Comparison of ENCODE assay signal across 8 cellular contexts in genomic region chr12:48813464-48814312, GRCh38. TPM values are rescaled to one million over a fixed set of nuclear protein-coding genes. Genes with fewer than 3 reads are reported as not detected.
DNase-seq lines count a peak whose midpoint lies in the region; TF ChIP-seq lines count a peak whose summit lies in the region.

No MANE protein-coding gene starts in this region.

- peak overlapping the region; percentile 72; the same call in 1 of the 2 replicates for H3K4me3 ChIP-seq in PC-9
- H3K4me3 ChIP-seq in esophagus muscularis mucosa, result peak overlapping the region; percentile 62 to 88 (median 84)
- peak overlapping the region; percentile 75 for H3K4me3 ChIP-seq in ovary

- H3K27ac ChIP-seq in PC-9 (no peak overlapping the region), esophagus muscularis mucosa (replicated peaks in 1 of 4) (peak overlapping the region; percentile 79 to 96 (median 92)), ovary (peak overlapping the region; percentile 90 to 95)

- peak overlapping the region; percentile 87 for H3K4me3 Mint-ChIP-seq in Calu3 (ENCODE audit: low read depth, unreplicated experiment)

- H3K9me2 ChIP-seq in PC-9 (ENCODE audit: insufficient read depth), result no peaks in the 10 kb centered on the region

- CTCF ChIA-PET in Calu3 (lab: Charles Lee), result interaction anchor here (0.6 to 1.4 kb wide), 3 partner anchors 13 to 318 kb away, joined by 3 to 4 read pairs (median 4); no protein-coding TSS in a partner anchor
- CTCF ChIA-PET in PC-9 (lab: Charles Lee), result no interaction called here

- H3K4me1 Mint-ChIP-seq in Calu3 (ENCODE audit: low read depth, unreplicated experiment), result peaks cover 20% of the 10 kb centered on the region

- no peak for TF ChIP-seq CTCF in Calu3 (IDR thresholded peaks at IDR 0.05; ENCODE audit: unreplicated experiment)
- no peak for TF ChIP-seq CTCF in PC-9 (conservative IDR thresholded peaks at IDR 0.05)
- no peak for TF ChIP-seq CTCF in esophagus muscularis mucosa (IDR thresholded peaks at IDR 0.05)
- no peak for TF ChIP-seq CTCF in ovary (IDR thresholded peaks at IDR 0.05)

- H2AFZ ChIP-seq in PC-9, result no peak overlapping the region; the same call in 1 of the 2 replicates

- H3K27ac Mint-ChIP-seq in Calu3 (ENCODE audit: unreplicated experiment), result peak overlapping the region; percentile 18

- H3K4me1 ChIP-seq in PC-9 (replicated peaks; ENCODE audit: insufficient read depth) (peaks cover 19% of the 10 kb centered on the region), esophagus muscularis mucosa (peaks cover 31 to 71% (median 56%) of the 10 kb centered on the region in 4 donors), ovary (ENCODE audit: insufficient read depth) (peaks cover 29% of the 10 kb centered on the region)

- no peaks in the 10 kb centered on the region for H3K79me2 ChIP-seq in PC-9 (ENCODE audit: low read depth)

- peaks cover 43% of the 10 kb centered on the region for H3K36me3 Mint-ChIP-seq in Calu3 (ENCODE audit: insufficient read depth, unreplicated experiment)

- H3K27me3 ChIP-seq in PC-9 (ENCODE audit: insufficient read depth, low read depth) (no peaks in the 10 kb centered on the region), esophagus muscularis mucosa (no peaks in the 10 kb centered on the region), ovary (no peaks in the 10 kb centered on the region)

- DNase-seq in Calu3, result no peak
- no peak for DNase-seq in PC-9
- no peak for DNase-seq in esophagus muscularis mucosa (ENCODE audit: extremely low spot score)
- DNase-seq in ovary, result peak; percentile 67 to 70 (median 69)
- DNase-seq in H4 (ENCODE audit: low spot score), result no peak
- no peak for DNase-seq in middle frontal gyrus (ENCODE audit: extremely low spot score, low spot score)
- no peak for DNase-seq in COLO668 (lab: John Stamatoyannopoulos, UW; ENCODE audit: unreplicated experiment)
- DNase-seq in NCI-H524 treated with DMSO at 0.1 percent for 48 hours (lab: John Stamatoyannopoulos, UW), result no peak

- no peaks in the 10 kb centered on the region for H4K20me1 ChIP-seq in PC-9 (ENCODE audit: insufficient read depth)

- POLR2A ChIA-PET in PC-9 (lab: Charles Lee; ENCODE audit: unreplicated experiment), result no interaction called here

- no peaks in the 10 kb centered on the region for H3K9me3 ChIP-seq in PC-9 (ENCODE audit: insufficient read depth, low read depth)
- no peaks in the 10 kb centered on the region for H3K9me3 ChIP-seq in esophagus muscularis mucosa
- H3K9me3 ChIP-seq in ovary, result no peaks in the 10 kb centered on the region

- no peaks in the 10 kb centered on the region for H3K9me3 Mint-ChIP-seq in Calu3 (ENCODE audit: low read depth, unreplicated experiment)

- H3K4me2 ChIP-seq in PC-9, result peak overlapping the region; percentile 90

- intact Hi-C loops in Calu3 (cut with micrococcal nuclease; ENCODE audit: unreplicated experiment), result no loop called here
- intact Hi-C loops in PC-9 (cut with micrococcal nuclease; ENCODE audit: unreplicated experiment), result no loop called here
- intact Hi-C loops in esophagus muscularis mucosa (cut with DNase I), result no loop called here
- intact Hi-C loops in ovary (cut with DNase I), result no loop called here

- TF ChIP-seq POLR2A in esophagus muscularis mucosa (IDR thresholded peaks at IDR 0.05; ENCODE audit: low read depth) (no peak), ovary (IDR thresholded peaks at IDR 0.05) (no peak)

- 17% methylated on average over 21 of the region's 21 CpGs for WGBS in esophagus muscularis mucosa
- WGBS in ovary, 3 donors, result 4 to 5% (median 4%) methylated on average over 21 of the region's 21 CpGs

- H3F3A ChIP-seq in PC-9 (ENCODE audit: insufficient read depth, low read depth), result peaks cover 9% of the 10 kb centered on the region; the same call in 1 of the 2 replicates

- H3K36me3 ChIP-seq in PC-9 (ENCODE audit: low read depth) (no peaks in the 10 kb centered on the region), esophagus muscularis mucosa (no peaks in the 10 kb centered on the region), ovary (no peaks in the 10 kb centered on the region)

- peaks cover 13% of the 10 kb centered on the region for H3K27me3 Mint-ChIP-seq in Calu3 (ENCODE audit: unreplicated experiment)

- TF ChIP-seq EP300 in esophagus muscularis mucosa (IDR thresholded peaks at IDR 0.05), result no peak
- TF ChIP-seq EP300 in ovary (IDR thresholded peaks at IDR 0.05), result no peak

- BruUV-seq in Calu3 (replicated peaks; lab: Mats Ljungman, UMichigan) (no TSS peak), PC-9 (replicated peaks; lab: Mats Ljungman, UMichigan) (no TSS peak)

RNA-seq across cellular contexts. Expression of gene CACNB3, which starts 4.6 kb away (rescaled TPM):
- total RNA-seq in Calu3 (2022) (17.9 and 21.1 TPM in 2 replicates), PC-9 (2021) (35.4 TPM in 2 replicates), esophagus muscularis mucosa (10 to 100 TPM; 11.6 to 41.0 (median 28.4) TPM), ovary (100 to 1,000 TPM in 3 of 7 donors, 10 to 100 TPM in 4; 24.1 to 162 (median 92.3) TPM)
- polyA plus RNA-seq in ovary, result 10 to 100 TPM; 29.5 to 50.5 TPM
- total RNA-seq in H4 (2014; rRNA removed; shearing (Covaris generic)), result 15.1 and 17.7 TPM in 2 replicates

RNA-seq across cellular contexts. Expression of gene ADCY6, which starts 24.8 kb away (rescaled TPM):
- total RNA-seq in Calu3 (2022) (39.0 and 42.9 TPM in 2 replicates), PC-9 (2021) (48.3 and 61.9 TPM in 2 replicates), esophagus muscularis mucosa (10 to 100 TPM; 17.9 to 35.5 (median 24.0) TPM), ovary (10 to 100 TPM; 14.8 to 83.3 (median 51.9) TPM)
- polyA plus RNA-seq in ovary, result 10 to 100 TPM; 25.4 to 28.1 TPM
- 7.8 and 8.5 TPM in 2 replicates for total RNA-seq in H4 (2014; rRNA removed; shearing (Covaris generic))

RNA-seq across cellular contexts. Expression of gene DDX23, which starts 38.3 kb away (rescaled TPM):
- total RNA-seq in Calu3 (2022), result 80.8 and 89.6 TPM in 2 replicates
- total RNA-seq in PC-9 (2021), result 91.4 and 108 TPM in 2 replicates
- 10 to 100 TPM; 51.1 to 88.3 (median 74.1) TPM for total RNA-seq in esophagus muscularis mucosa
- 10 to 100 TPM; 48.0 to 82.2 (median 70.5) TPM for total RNA-seq in ovary
- 100 to 1,000 TPM in 1 of 2 donors, 10 to 100 TPM in 1; 60.0 to 108 TPM for polyA plus RNA-seq in ovary
- 65.5 and 75.0 TPM in 2 replicates for total RNA-seq in H4 (2014; rRNA removed; shearing (Covaris generic))

RNA-seq across cellular contexts. Expression of gene RND1, which starts 52.0 kb away (rescaled TPM):
- total RNA-seq in Calu3 (2022) (7.4 and 14.2 TPM in 2 replicates), PC-9 (2021) (2.7 and 4.0 TPM in 2 replicates), esophagus muscularis mucosa (1 to 10 TPM in 1 of 4 donors, under 1 TPM in 2, not detected in 1; 0.29 to 6.5 (median 0.32) TPM), ovary (1 to 10 TPM in 1 of 7 donors, under 1 TPM in 6; 0.23 to 3.8 (median 0.38) TPM)
- 1 to 10 TPM; 1.2 to 2.1 TPM for polyA plus RNA-seq in ovary
- 0.06 and 0.14 TPM in 2 replicates for total RNA-seq in H4 (2014; rRNA removed; shearing (Covaris generic))

Comparison
In these comparisons a context has a peak if more than half of its experiments do, and no peak if none do; other contexts are left out.
1. DNase-seq: peak in ovary (5 of 5); none in Calu3 (single experiment), PC-9 (0 of 2), esophagus muscularis mucosa (single experiment), H4 (single experiment), middle frontal gyrus (single experiment), COLO668 (single experiment) and NCI-H524 treated with DMSO at 0.1 percent for 48 hours (single experiment).
2. Peak in every context shown above with its lines, with median percentiles within 50 percentile points of each other: H3K4me3 ChIP-seq.